In genomic region chr1:10726355-10726754, GRCh38 we compare ENCODE assay signal across 17 cellular contexts.
A peak's percentile ranks its signal among the peaks of the same experiment; 100 is the strongest.
DNase-seq lines count a peak whose midpoint lies in the region; ATAC-seq and TF ChIP-seq lines count a peak whose summit lies in the region.
"Had no signal": no experiment of that assay in that cellular context is flagged by ENCODE, and none has a peak within 500 bp of the region (broad histone marks: within the 10 kb centered on the region; RNA-seq: fewer than 3 reads in every experiment).

No MANE protein-coding gene starts in this region.

- no peak overlapping the region for H3K27ac Mint-ChIP-seq in MCF 10A (ENCODE audit: low read depth, unreplicated experiment)
- H3K27ac Mint-ChIP-seq: activated CD4-positive, alpha-beta T cell treated with anti-CD3 and anti-CD28 coated beads for 36 hours; activated naive CD8-positive, alpha-beta T cell treated with anti-CD3 and anti-CD28 coated beads for 36 hours; endodermal cell; T-helper 17 cell had no signal

- no peaks in the 10 kb centered on the region for H3K27me3 Mint-ChIP-seq in MCF 10A (ENCODE audit: insufficient read depth, unreplicated experiment)
- H3K27me3 Mint-ChIP-seq: activated CD4-positive, alpha-beta T cell treated with anti-CD3 and anti-CD28 coated beads for 36 hours; activated naive CD8-positive, alpha-beta T cell treated with anti-CD3 and anti-CD28 coated beads for 36 hours; central memory CD8-positive, alpha-beta T cell had no signal

- H3K27me3 ChIP-seq in rectal smooth muscle tissue (ENCODE audit: control insufficient read depth, insufficient read depth, low read length), result no peaks in the 10 kb centered on the region

- H3K36me3 ChIP-seq in rectal smooth muscle tissue (ENCODE audit: control insufficient read depth, insufficient read depth, low read length), result no peaks in the 10 kb centered on the region

- no peak overlapping the region for H3K9ac ChIP-seq in rectal smooth muscle tissue (ENCODE audit: low read length)

- peak overlapping the region; percentile 51 for H3K27ac ChIP-seq in rectal smooth muscle tissue (ENCODE audit: low read depth, low read length)

- H3K36me3 Mint-ChIP-seq in MCF 10A (ENCODE audit: insufficient read depth, unreplicated experiment), result no peaks in the 10 kb centered on the region
- H3K36me3 Mint-ChIP-seq: activated naive CD8-positive, alpha-beta T cell treated with anti-CD3 and anti-CD28 coated beads for 36 hours had no signal

- H3K4me1 Mint-ChIP-seq in MCF 10A (ENCODE audit: insufficient read depth, unreplicated experiment), result peaks cover 4% of the 10 kb centered on the region
- H3K4me1 Mint-ChIP-seq: central memory CD8-positive, alpha-beta T cell; T-helper 17 cell had no signal

- BruUV-seq in MCF 10A (replicated peaks; lab: Mats Ljungman, UMichigan), result no TSS peak

- CTCF ChIA-PET in MCF 10A (lab: Yijun Ruan, JAX), result no interaction called here

- peak; percentile 16 for DNase-seq in Daoy (ENCODE audit: low read depth)
- peak; percentile 43 for DNase-seq in MCF 10A (ENCODE audit: unreplicated experiment)
- DNase-seq in hypothalamus (lab: John Stamatoyannopoulos, UW), result peak in 27 of 51 donors; percentile 5 to 61 (median 27)
- DNase-seq in activated effector memory CD4-positive, alpha-beta T cell treated with anti-CD3 and anti-CD28 coated beads, Interleukin-2, amount 50 U/mL, for 16 hours, result no peak
- DNase-seq in activated naive CD4-positive, alpha-beta T cell (lab: John Stamatoyannopoulos, UW), result no peak
- DNase-seq in NCI-H2107 treated with DMSO at 0.1 percent for 48 hours (lab: John Stamatoyannopoulos, UW; ENCODE audit: unreplicated experiment), result no peak
- DNase-seq: activated CD4-positive, alpha-beta T cell treated with anti-CD3 and anti-CD28 coated beads for 36 hours; activated CD8-positive, alpha-beta memory T cell treated with anti-CD3 and anti-CD28 coated beads, Interleukin-2, amount 50 U/mL, for 48 hours; activated naive CD8-positive, alpha-beta T cell treated with anti-CD3 and anti-CD28 coated beads for 36 hours; endodermal cell; foreskin fibroblast; NCI-H1930; SHP77; T-helper 17 cell had no signal

- peaks cover 38% of the 10 kb centered on the region for H3K4me1 ChIP-seq in rectal smooth muscle tissue (ENCODE audit: control insufficient read depth, insufficient read depth, low read length)

- no peak for ATAC-seq in HG03565 (IDR thresholded peaks at IDR 0.05; ENCODE audit: unreplicated experiment)
- ATAC-seq: activated CD4-positive, alpha-beta T cell treated with anti-CD3 and anti-CD28 coated beads for 36 hours; T-helper 17 cell had no signal

- H3K9me3 Mint-ChIP-seq in MCF 10A (ENCODE audit: unreplicated experiment), result no peaks in the 10 kb centered on the region
- H3K9me3 Mint-ChIP-seq: activated naive CD8-positive, alpha-beta T cell treated with anti-CD3 and anti-CD28 coated beads for 36 hours; central memory CD8-positive, alpha-beta T cell; endodermal cell had no signal

- TF ChIP-seq CTCF in MCF 10A (IDR thresholded peaks at IDR 0.05; ENCODE audit: unreplicated experiment), result no peak

- no peak overlapping the region for H3K4me3 ChIP-seq in rectal smooth muscle tissue (ENCODE audit: low read length)

- intact Hi-C loops in MCF 10A (cut with micrococcal nuclease), result no loop called here

- H3K4me3 Mint-ChIP-seq in MCF 10A (ENCODE audit: unreplicated experiment), result no peak overlapping the region
- H3K4me3 Mint-ChIP-seq: activated CD4-positive, alpha-beta T cell treated with anti-CD3 and anti-CD28 coated beads for 36 hours; activated naive CD8-positive, alpha-beta T cell treated with anti-CD3 and anti-CD28 coated beads for 36 hours; central memory CD8-positive, alpha-beta T cell; endodermal cell; T-helper 17 cell had no signal

- POLR2A ChIA-PET in MCF 10A (lab: Yijun Ruan, JAX), result no interaction called here

Comparison
In these comparisons a context has a peak if more than half of its experiments do, and no peak if none do; other contexts are left out.
1. DNase-seq: peak in Daoy (single experiment), MCF 10A (single experiment) and hypothalamus (27 of 51); none in activated effector memory CD4-positive, alpha-beta T cell treated with anti-CD3 and anti-CD28 coated beads, Interleukin-2, amount 50 U/mL, for 16 hours (single experiment), activated naive CD4-positive, alpha-beta T cell (0 of 4) and NCI-H2107 treated with DMSO at 0.1 percent for 48 hours (single experiment).